8 cellular contexts compared by ENCODE assay signal in genomic region chr10:133393401-133394063, GRCh38. TPM values are rescaled to one million over a fixed set of nuclear protein-coding genes. Genes with fewer than 3 reads are reported as not detected.
DNase-seq lines count a peak whose midpoint lies in the region; ATAC-seq and TF ChIP-seq lines count a peak whose summit lies in the region.

No MANE protein-coding gene starts in this region.

- peak overlapping the region; percentile 46 for H3K9ac ChIP-seq in Karpas-422 (ENCODE audit: low read length)

- H3K4me1 Mint-ChIP-seq in natural killer cell treated with Interleukin-12 subunit alpha and Interleukin-12 subunit beta and Interleukin-15 and Interleukin-18, amount 100 ng/mL, for 72 hours (ENCODE audit: low read depth in 2 of 2), result peaks cover 35 to 39% of the 10 kb centered on the region in 2 donors

- H3K27ac Mint-ChIP-seq in natural killer cell treated with Interleukin-12 subunit alpha and Interleukin-12 subunit beta and Interleukin-15 and Interleukin-18, amount 100 ng/mL, for 72 hours, result peak overlapping the region; percentile 81 to 88

- no peaks in the 10 kb centered on the region for H3K36me3 Mint-ChIP-seq in natural killer cell treated with Interleukin-12 subunit alpha and Interleukin-12 subunit beta and Interleukin-15 and Interleukin-18, amount 100 ng/mL, for 72 hours

- H2AFZ ChIP-seq in Karpas-422 (ENCODE audit: low read length), result 0 out of 2 replicates have a peak overlapping the region, but pooled peaks have one; percentile 51

- no peak overlapping the region for H3K27ac ChIP-seq in Karpas-422 (ENCODE audit: low read length)
- peak overlapping the region; percentile 39 for H3K27ac ChIP-seq in cingulate gyrus (ENCODE audit: low read depth, low read length)

- no peak for TF ChIP-seq CTCF in BE2C (IDR thresholded peaks at IDR 0.05; ENCODE audit: low read depth, low read length)

- H4K20me1 ChIP-seq in Karpas-422 (ENCODE audit: insufficient read depth, low read depth, low read length), result no peaks in the 10 kb centered on the region

- peaks cover 33% of the 10 kb centered on the region for H3K79me2 ChIP-seq in Karpas-422 (ENCODE audit: low read length)

- H3K27me3 Mint-ChIP-seq in natural killer cell treated with Interleukin-12 subunit alpha and Interleukin-12 subunit beta and Interleukin-15 and Interleukin-18, amount 100 ng/mL, for 72 hours, result no peaks in the 10 kb centered on the region

- H3K4me3 ChIP-seq in BE2C (ENCODE audit: low read depth, low read length), result peak overlapping the region; percentile 92
- H3K4me3 ChIP-seq in Karpas-422 (ENCODE audit: low read length), result peak overlapping the region; percentile 33

- H3K9me3 ChIP-seq in BE2C (no peaks in the 10 kb centered on the region), Karpas-422 (ENCODE audit: low read length) (no peaks in the 10 kb centered on the region)

- peak overlapping the region; percentile 94 for H3K4me3 Mint-ChIP-seq in natural killer cell treated with Interleukin-12 subunit alpha and Interleukin-12 subunit beta and Interleukin-15 and Interleukin-18, amount 100 ng/mL, for 72 hours

- H3K27me3 ChIP-seq in BE2C (no peaks in the 10 kb centered on the region), Karpas-422 (ENCODE audit: low read length) (no peaks in the 10 kb centered on the region)

- DNase-seq in BE2C (no peak), Karpas-422 (no peak), RPMI8226 (no peak), EL (no peak), NCI-H1092 treated with DMSO at 0.1 percent for 48 hours (lab: John Stamatoyannopoulos, UW) (no peak)
- no peak for DNase-seq in natural killer cell treated with Interleukin-12 subunit alpha and Interleukin-12 subunit beta and Interleukin-15 and Interleukin-18, amount 100 ng/mL, for 72 hours (ENCODE audit: low spot score)

- no peaks in the 10 kb centered on the region for H3K9me3 Mint-ChIP-seq in natural killer cell treated with Interleukin-12 subunit alpha and Interleukin-12 subunit beta and Interleukin-15 and Interleukin-18, amount 100 ng/mL, for 72 hours

- H3K4me1 ChIP-seq in BE2C (no peaks in the 10 kb centered on the region), Karpas-422 (ENCODE audit: low read length) (peaks cover 47% of the 10 kb centered on the region)

- H3K36me3 ChIP-seq in BE2C (peaks cover 7% of the 10 kb centered on the region), Karpas-422 (ENCODE audit: insufficient read depth, low read length) (peaks cover 12% of the 10 kb centered on the region)

- ATAC-seq in natural killer cell treated with Interleukin-12 subunit alpha and Interleukin-12 subunit beta and Interleukin-15 and Interleukin-18, amount 100 ng/mL, for 72 hours, result no peak
- no peak for ATAC-seq in HG03354 (IDR thresholded peaks at IDR 0.05; ENCODE audit: poor library complexity, severe bottlenecking, unreplicated experiment)

- peak overlapping the region; percentile 70 for H3K4me2 ChIP-seq in Karpas-422 (ENCODE audit: low read depth, low read length, poor library complexity, severe bottlenecking)

- no peaks in the 10 kb centered on the region for H3K9me2 ChIP-seq in Karpas-422 (replicated peaks; ENCODE audit: insufficient read depth, low read length)

RNA-seq across cellular contexts. Expression of gene MTG1, which starts 0.4 kb away (rescaled TPM):
- polyA plus RNA-seq in BE2C (2012; ENCODE audit: insufficient read depth, insufficient read length, low read depth), result 87.1 TPM
- 26.9 and 33.6 TPM in 2 replicates for total RNA-seq in Karpas-422 (2014; rRNA removed; shearing (Covaris generic); ENCODE audit: low replicate concordance)
- total RNA-seq in natural killer cell treated with Interleukin-12 subunit alpha and Interleukin-12 subunit beta and Interleukin-15 and Interleukin-18, amount 100 ng/mL, for 72 hours, result 100 to 1,000 TPM in 1 of 2 donors, 10 to 100 TPM in 1; 44.2 to 105 TPM

RNA-seq across cellular contexts. Expression of gene PAOX, which starts 14.5 kb away (rescaled TPM):
- polyA plus RNA-seq in BE2C (2012; ENCODE audit: insufficient read depth, insufficient read length, low read depth), result 1.4 TPM
- total RNA-seq in Karpas-422 (2014; rRNA removed; shearing (Covaris generic); ENCODE audit: low replicate concordance), result 1.6 TPM in 1 of 2 replicates, not detected in the other
- 1 to 10 TPM; 2.0 to 2.1 TPM for total RNA-seq in natural killer cell treated with Interleukin-12 subunit alpha and Interleukin-12 subunit beta and Interleukin-15 and Interleukin-18, amount 100 ng/mL, for 72 hours

RNA-seq across cellular contexts. Expression of gene ECHS1, which starts 20.4 kb away (rescaled TPM):
- 102 TPM for polyA plus RNA-seq in BE2C (2012; ENCODE audit: insufficient read depth, insufficient read length, low read depth)
- total RNA-seq in Karpas-422 (2014; rRNA removed; shearing (Covaris generic); ENCODE audit: low replicate concordance), result 37.3 and 71.9 TPM in 2 replicates
- 10 to 100 TPM; 44.5 to 52.7 TPM for total RNA-seq in natural killer cell treated with Interleukin-12 subunit alpha and Interleukin-12 subunit beta and Interleukin-15 and Interleukin-18, amount 100 ng/mL, for 72 hours

RNA-seq across cellular contexts. Expression of gene SPRN, which starts 30.9 kb away (rescaled TPM):
- 8.7 TPM for polyA plus RNA-seq in BE2C (2012; ENCODE audit: insufficient read depth, insufficient read length, low read depth)
- not detected in 2 replicates for total RNA-seq in Karpas-422 (2014; rRNA removed; shearing (Covaris generic); ENCODE audit: low replicate concordance)
- not detected for total RNA-seq in natural killer cell treated with Interleukin-12 subunit alpha and Interleukin-12 subunit beta and Interleukin-15 and Interleukin-18, amount 100 ng/mL, for 72 hours

RNA-seq across cellular contexts. Expression of gene FUOM, which starts 35.7 kb away (rescaled TPM):
- polyA plus RNA-seq in BE2C (2012; ENCODE audit: insufficient read depth, insufficient read length, low read depth), result 30.6 TPM
- total RNA-seq in Karpas-422 (2014; rRNA removed; shearing (Covaris generic); ENCODE audit: low replicate concordance), result 0.97 and 1.5 TPM in 2 replicates
- total RNA-seq in natural killer cell treated with Interleukin-12 subunit alpha and Interleukin-12 subunit beta and Interleukin-15 and Interleukin-18, amount 100 ng/mL, for 72 hours, result 10 to 100 TPM; 11.5 to 11.8 TPM
